In genomic region chr5:91225848-91226686, GRCh38 we compare ENCODE assay signal across 8 cellular contexts.
DNase-seq lines count a peak whose midpoint lies in the region; ATAC-seq and TF ChIP-seq lines count a peak whose summit lies in the region.

No MANE protein-coding gene starts in this region.

- peak; percentile 12 to 20 for TF ChIP-seq CTCF in left lung (IDR thresholded peaks at IDR 0.05)

- H3K9me3 Mint-ChIP-seq in activated naive CD8-positive, alpha-beta T cell treated with anti-CD3 and anti-CD28 coated beads, Interleukin-2, amount 50 U/mL, for 24 hours, result peaks cover 14% of the 10 kb centered on the region
- peaks cover 9% of the 10 kb centered on the region for H3K9me3 Mint-ChIP-seq in stimulated activated effector memory CD8-positive, alpha-beta T cell treated with anti-CD3 and anti-CD28 coated beads, Interleukin-12 subunit alpha, Interleukin-12 subunit beta, amount 100 ng/mL, for 72 hours

- no peak overlapping the region for H3K4me3 Mint-ChIP-seq in activated naive CD8-positive, alpha-beta T cell treated with anti-CD3 and anti-CD28 coated beads, Interleukin-2, amount 50 U/mL, for 24 hours
- H3K4me3 Mint-ChIP-seq in stimulated activated effector memory CD8-positive, alpha-beta T cell treated with anti-CD3 and anti-CD28 coated beads, Interleukin-12 subunit alpha, Interleukin-12 subunit beta, amount 100 ng/mL, for 72 hours, result no peak overlapping the region

- no peak overlapping the region for H3K27ac Mint-ChIP-seq in activated naive CD8-positive, alpha-beta T cell treated with anti-CD3 and anti-CD28 coated beads, Interleukin-2, amount 50 U/mL, for 24 hours
- no peak overlapping the region for H3K27ac Mint-ChIP-seq in stimulated activated effector memory CD8-positive, alpha-beta T cell treated with anti-CD3 and anti-CD28 coated beads, Interleukin-12 subunit alpha, Interleukin-12 subunit beta, amount 100 ng/mL, for 72 hours

- H3K4me1 ChIP-seq in left lung, result peaks cover 0 to 13% of the 10 kb centered on the region in 2 donors

- no peaks in the 10 kb centered on the region for H3K4me1 Mint-ChIP-seq in activated naive CD8-positive, alpha-beta T cell treated with anti-CD3 and anti-CD28 coated beads, Interleukin-2, amount 50 U/mL, for 24 hours
- no peaks in the 10 kb centered on the region for H3K4me1 Mint-ChIP-seq in stimulated activated effector memory CD8-positive, alpha-beta T cell treated with anti-CD3 and anti-CD28 coated beads, Interleukin-12 subunit alpha, Interleukin-12 subunit beta, amount 100 ng/mL, for 72 hours

- ATAC-seq in HG03066 (IDR thresholded peaks at IDR 0.05; ENCODE audit: low read depth, unreplicated experiment) (peak; percentile 72), SK-N-SH treated with all-trans-retinoic acid at 6 μM for 48 hours (peak; percentile 64), left lung (peak; percentile 85), GM18505 (IDR thresholded peaks at IDR 0.05; ENCODE audit: unreplicated experiment) (no peak)
- ATAC-seq in activated naive CD8-positive, alpha-beta T cell treated with anti-CD3 and anti-CD28 coated beads, Interleukin-2, amount 50 U/mL, for 24 hours, result peak; percentile 46
- peak; percentile 59 for ATAC-seq in stimulated activated effector memory CD8-positive, alpha-beta T cell treated with anti-CD3 and anti-CD28 coated beads, Interleukin-12 subunit alpha, Interleukin-12 subunit beta, amount 100 ng/mL, for 72 hours

- H3K36me3 Mint-ChIP-seq in activated naive CD8-positive, alpha-beta T cell treated with anti-CD3 and anti-CD28 coated beads, Interleukin-2, amount 50 U/mL, for 24 hours (ENCODE audit: low read depth), result peaks cover 9% of the 10 kb centered on the region
- H3K36me3 Mint-ChIP-seq in stimulated activated effector memory CD8-positive, alpha-beta T cell treated with anti-CD3 and anti-CD28 coated beads, Interleukin-12 subunit alpha, Interleukin-12 subunit beta, amount 100 ng/mL, for 72 hours, result no peaks in the 10 kb centered on the region

- no peak for TF ChIP-seq POLR2A in GM18505 (IDR thresholded peaks at IDR 0.05; ENCODE audit: borderline replicate concordance, extremely low read depth, insufficient read depth, insufficient read length)

- H3K27ac ChIP-seq in left lung, result no peak overlapping the region

- H3K27me3 ChIP-seq in left lung, result no peaks in the 10 kb centered on the region

- H3K9me3 ChIP-seq in left lung, result peaks cover 0 to 6% of the 10 kb centered on the region in 2 donors

- H3K36me3 ChIP-seq in left lung, result no peaks in the 10 kb centered on the region

- peak; percentile 31 to 66 (median 61) for DNase-seq in NCI-H1417 (lab: John Stamatoyannopoulos, UW)
- DNase-seq in NCI-H1417 treated with DMSO at 0.1 percent for 48 hours (lab: John Stamatoyannopoulos, UW), result no peak
- DNase-seq in activated naive CD8-positive, alpha-beta T cell treated with anti-CD3 and anti-CD28 coated beads, Interleukin-2, amount 50 U/mL, for 24 hours, result peak; percentile 60
- no peak for DNase-seq in left lung
- peak; percentile 10 to 64 for DNase-seq in stimulated activated effector memory CD8-positive, alpha-beta T cell treated with anti-CD3 and anti-CD28 coated beads, Interleukin-12 subunit alpha, Interleukin-12 subunit beta, amount 100 ng/mL, for 72 hours (ENCODE audit: low spot score in 2 of 2)

- intact Hi-C loops in left lung (cut with DNase I), result loop anchor here in 1 of 2 donors (10.0 kb wide), 1 partner anchor 159 kb away; the partner anchor contains the start of gene ARRDC3

- no peaks in the 10 kb centered on the region for H3K27me3 Mint-ChIP-seq in activated naive CD8-positive, alpha-beta T cell treated with anti-CD3 and anti-CD28 coated beads, Interleukin-2, amount 50 U/mL, for 24 hours

- no peak overlapping the region for H3K4me3 ChIP-seq in left lung

TF ChIP-seq in SK-N-SH treated with all-trans-retinoic acid at 6 μM for 48 hours, 23 proteins besides CTCF, POLR2A, EP300 and RAD21:
- no peak for TF ChIP-seq ZNF565 (CRISPR knock-in tag; conservative IDR thresholded peaks at IDR 0.05; ENCODE audit: low read depth)
- TF ChIP-seq CREB5 (CRISPR knock-in tag; IDR thresholded peaks at IDR 0.05; ENCODE audit: low read depth), result no peak
- no peak for TF ChIP-seq POU6F1 (CRISPR knock-in tag; IDR thresholded peaks at IDR 0.05; ENCODE audit: borderline replicate concordance, low read depth)
- no peak for TF ChIP-seq CSDC2 (CRISPR knock-in tag; IDR thresholded peaks at IDR 0.05)
- TF ChIP-seq TOX (CRISPR knock-in tag; IDR thresholded peaks at IDR 0.05; ENCODE audit: borderline replicate concordance), result no peak
- TF ChIP-seq RARB (CRISPR knock-in tag; IDR thresholded peaks at IDR 0.05), result no peak
- no peak for TF ChIP-seq TCF4 (CRISPR knock-in tag; IDR thresholded peaks at IDR 0.05; ENCODE audit: borderline replicate concordance)
- TF ChIP-seq ZNF8 (CRISPR knock-in tag; IDR thresholded peaks at IDR 0.05), result no peak
- no peak for TF ChIP-seq OSR1 (CRISPR knock-in tag; IDR thresholded peaks at IDR 0.05)
- no peak for TF ChIP-seq ESRRG (CRISPR knock-in tag; IDR thresholded peaks at IDR 0.05)
- TF ChIP-seq ZNF70 (CRISPR knock-in tag; IDR thresholded peaks at IDR 0.05), result no peak
- no peak for TF ChIP-seq BACH2 (CRISPR knock-in tag; IDR thresholded peaks at IDR 0.05; ENCODE audit: borderline replicate concordance)
- TF ChIP-seq CSRNP3 (CRISPR knock-in tag; IDR thresholded peaks at IDR 0.05), result no peak
- TF ChIP-seq TSHZ2 (CRISPR knock-in tag; IDR thresholded peaks at IDR 0.05), result no peak
- TF ChIP-seq ISL1 (CRISPR knock-in tag; IDR thresholded peaks at IDR 0.05), result no peak
TF ChIP-seq in SK-N-SH treated with all-trans-retinoic acid at 6 μM for 48 hours: peak in this region for 0.

Comparison
In these comparisons a context has a peak if more than half of its experiments do, and no peak if none do; other contexts are left out.
1. DNase-seq: peak in NCI-H1417 (3 of 3), activated naive CD8-positive, alpha-beta T cell treated with anti-CD3 and anti-CD28 coated beads, Interleukin-2, amount 50 U/mL, for 24 hours (single experiment) and stimulated activated effector memory CD8-positive, alpha-beta T cell treated with anti-CD3 and anti-CD28 coated beads, Interleukin-12 subunit alpha, Interleukin-12 subunit beta, amount 100 ng/mL, for 72 hours (2 of 2); none in NCI-H1417 treated with DMSO at 0.1 percent for 48 hours (single experiment) and left lung (0 of 2).